1 cellular context compared by ENCODE assay signal in genomic region chr2:25561136-25561850, GRCh38.
TF ChIP-seq lines count a peak whose summit lies in the region.

No MANE protein-coding gene starts in this region.

TF ChIP-seq in GM23338, 12 proteins besides CTCF, POLR2A, EP300 and RAD21 (continued from another document):
- no peak for TF ChIP-seq JUNB (IDR thresholded peaks at IDR 0.05; ENCODE audit: unreplicated experiment)
- no peak for TF ChIP-seq CREB1 (CRISPR knock-in tag; IDR thresholded peaks at IDR 0.05; ENCODE audit: low read depth)
- TF ChIP-seq EZH2phosphoT487 (IDR thresholded peaks at IDR 0.05; ENCODE audit: unreplicated experiment): no peak
- TF ChIP-seq POLR2AphosphoS5 (IDR thresholded peaks at IDR 0.05; ENCODE audit: low read depth): no peak
- no peak for TF ChIP-seq EZH2 (IDR thresholded peaks at IDR 0.05; ENCODE audit: low read depth, unreplicated experiment)
- no peak for TF ChIP-seq REST (IDR thresholded peaks at IDR 0.05; ENCODE audit: unreplicated experiment)
- no peak for TF ChIP-seq ETS1 (IDR thresholded peaks at IDR 0.05)
